9 cellular contexts compared by ENCODE assay signal in the genomic region with DNA sequence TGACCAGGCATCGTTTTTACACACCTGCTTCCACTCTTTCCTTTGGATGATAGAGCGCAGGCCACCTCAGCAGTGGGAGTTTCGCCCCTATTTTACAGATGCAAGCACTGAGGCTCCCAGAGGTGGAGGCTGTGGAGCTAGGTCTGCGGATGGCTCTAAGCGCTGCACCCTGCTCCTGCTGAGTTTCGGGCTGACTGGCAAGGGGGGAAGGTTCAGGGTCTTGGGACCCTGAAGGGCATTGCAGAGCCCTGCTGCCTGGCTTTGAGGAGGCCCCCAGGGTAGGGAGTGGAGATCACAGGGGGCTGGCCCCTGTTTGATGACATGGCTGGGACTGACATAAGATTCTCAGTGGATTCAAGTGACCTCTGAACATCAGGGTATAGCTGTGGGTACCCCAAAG.
A peak's percentile ranks its signal among the peaks of the same experiment; 100 is the strongest.
DNase-seq lines count a peak whose midpoint lies in the region; ATAC-seq and TF ChIP-seq lines count a peak whose summit lies in the region.
"Had no signal": no experiment of that assay in that cellular context is flagged by ENCODE, and none has a peak within 500 bp of the region (broad histone marks: within the 10 kb centered on the region; RNA-seq: fewer than 3 reads in every experiment).

No MANE protein-coding gene starts in this region.

- H3K4me1 ChIP-seq in SJCRH30 (peaks cover 22% of the 10 kb centered on the region), PC-9 (replicated peaks; ENCODE audit: insufficient read depth) (no peaks in the 10 kb centered on the region)
- H3K4me1 ChIP-seq: HAP-1 had no signal

- H2AFZ ChIP-seq in PC-9, result no peak overlapping the region

- BruUV-seq in PC-9 (replicated peaks; lab: Mats Ljungman, UMichigan), result no TSS peak

- no peaks in the 10 kb centered on the region for H3K9me2 ChIP-seq in PC-9 (ENCODE audit: insufficient read depth)

- H3K4me2 ChIP-seq in PC-9, result no peak overlapping the region

- H3K9me3 Mint-ChIP-seq in activated naive CD8-positive, alpha-beta T cell treated with anti-CD3 and anti-CD28 coated beads, Interleukin-2, amount 10 ng/mL, durations not matched to agents 7 days and 5 days, result peaks cover 12% of the 10 kb centered on the region
- peaks cover 13% of the 10 kb centered on the region for H3K9me3 Mint-ChIP-seq in activated naive CD8-positive, alpha-beta T cell treated with anti-CD3 and anti-CD28 coated beads, Interleukin-2, amount 50 U/mL, for 24 hours
- H3K9me3 Mint-ChIP-seq in natural killer cell treated with Interleukin-12 subunit alpha and Interleukin-12 subunit beta and Interleukin-15 and Interleukin-18, amount 100 ng/mL, for 72 hours, result peaks cover 13% of the 10 kb centered on the region
- H3K9me3 Mint-ChIP-seq in natural killer cell, result peaks cover 10 to 12% of the 10 kb centered on the region in 2 donors
- H3K9me3 Mint-ChIP-seq in T-helper 2 cell treated with Interferon-gamma antibody and Interleukin-4, amounts not matched to agents 5 μg/mL and 100 μg/mL, for 36 hours, result peaks cover 12% of the 10 kb centered on the region

- peaks cover 10% of the 10 kb centered on the region; the same call in 1 of the 2 replicates for H3K9me3 ChIP-seq in SJCRH30 (replicated peaks)
- H3K9me3 ChIP-seq in PC-9 (ENCODE audit: insufficient read depth, low read depth), result no peaks in the 10 kb centered on the region
- H3K9me3 ChIP-seq: HAP-1 had no signal

- H3K79me2 ChIP-seq in PC-9 (ENCODE audit: low read depth), result no peaks in the 10 kb centered on the region

- H3K27ac Mint-ChIP-seq in activated naive CD8-positive, alpha-beta T cell treated with anti-CD3 and anti-CD28 coated beads, Interleukin-2, amount 10 ng/mL, durations not matched to agents 7 days and 5 days, result no peak overlapping the region
- H3K27ac Mint-ChIP-seq in activated naive CD8-positive, alpha-beta T cell treated with anti-CD3 and anti-CD28 coated beads, Interleukin-2, amount 50 U/mL, for 24 hours, result no peak overlapping the region
- no peak overlapping the region for H3K27ac Mint-ChIP-seq in natural killer cell treated with Interleukin-12 subunit alpha and Interleukin-12 subunit beta and Interleukin-15 and Interleukin-18, amount 100 ng/mL, for 72 hours
- no peak overlapping the region for H3K27ac Mint-ChIP-seq in natural killer cell
- no peak overlapping the region for H3K27ac Mint-ChIP-seq in T-helper 2 cell treated with Interferon-gamma antibody and Interleukin-4, amounts not matched to agents 5 μg/mL and 100 μg/mL, for 36 hours

- POLR2A ChIA-PET in activated naive CD8-positive, alpha-beta T cell treated with anti-CD3 and anti-CD28 coated beads, Interleukin-2, amount 10 ng/mL, durations not matched to agents 7 days and 5 days (lab: Charles Lee), result no interaction called here
- POLR2A ChIA-PET in PC-9 (lab: Charles Lee; ENCODE audit: unreplicated experiment), result no interaction called here

- no peaks in the 10 kb centered on the region for H3K4me1 Mint-ChIP-seq in activated naive CD8-positive, alpha-beta T cell treated with anti-CD3 and anti-CD28 coated beads, Interleukin-2, amount 10 ng/mL, durations not matched to agents 7 days and 5 days
- H3K4me1 Mint-ChIP-seq in activated naive CD8-positive, alpha-beta T cell treated with anti-CD3 and anti-CD28 coated beads, Interleukin-2, amount 50 U/mL, for 24 hours, result no peaks in the 10 kb centered on the region
- H3K4me1 Mint-ChIP-seq in natural killer cell treated with Interleukin-12 subunit alpha and Interleukin-12 subunit beta and Interleukin-15 and Interleukin-18, amount 100 ng/mL, for 72 hours (ENCODE audit: low read depth in 2 of 2), result no peaks in the 10 kb centered on the region
- no peaks in the 10 kb centered on the region for H3K4me1 Mint-ChIP-seq in natural killer cell
- H3K4me1 Mint-ChIP-seq in T-helper 2 cell treated with Interferon-gamma antibody and Interleukin-4, amounts not matched to agents 5 μg/mL and 100 μg/mL, for 36 hours (ENCODE audit: low read depth), result no peaks in the 10 kb centered on the region

- TF ChIP-seq CTCF in natural killer cell (IDR thresholded peaks at IDR 0.05) (no peak), PC-9 (conservative IDR thresholded peaks at IDR 0.05) (no peak)

- no peak overlapping the region for H3K4me3 Mint-ChIP-seq in activated naive CD8-positive, alpha-beta T cell treated with anti-CD3 and anti-CD28 coated beads, Interleukin-2, amount 10 ng/mL, durations not matched to agents 7 days and 5 days
- H3K4me3 Mint-ChIP-seq in activated naive CD8-positive, alpha-beta T cell treated with anti-CD3 and anti-CD28 coated beads, Interleukin-2, amount 50 U/mL, for 24 hours, result no peak overlapping the region
- H3K4me3 Mint-ChIP-seq in natural killer cell treated with Interleukin-12 subunit alpha and Interleukin-12 subunit beta and Interleukin-15 and Interleukin-18, amount 100 ng/mL, for 72 hours, result no peak overlapping the region
- no peak overlapping the region for H3K4me3 Mint-ChIP-seq in natural killer cell
- no peak overlapping the region for H3K4me3 Mint-ChIP-seq in T-helper 2 cell treated with Interferon-gamma antibody and Interleukin-4, amounts not matched to agents 5 μg/mL and 100 μg/mL, for 36 hours

- H3K27ac ChIP-seq in SJCRH30, result peak overlapping the region; percentile 97
- H3K27ac ChIP-seq in PC-9, result no peak overlapping the region

- intact Hi-C loops in natural killer cell (cut with micrococcal nuclease) (no loop called here), PC-9 (cut with micrococcal nuclease; ENCODE audit: unreplicated experiment) (no loop called here)

- H4K20me1 ChIP-seq in PC-9 (ENCODE audit: insufficient read depth), result no peaks in the 10 kb centered on the region

- H3K36me3 ChIP-seq in SJCRH30 (no peaks in the 10 kb centered on the region), PC-9 (ENCODE audit: low read depth) (no peaks in the 10 kb centered on the region)
- H3K36me3 ChIP-seq: HAP-1 had no signal

- H3K27me3 ChIP-seq in SJCRH30 (no peaks in the 10 kb centered on the region), PC-9 (ENCODE audit: insufficient read depth, low read depth) (peaks cover 62% of the 10 kb centered on the region)

- no peaks in the 10 kb centered on the region for H3F3A ChIP-seq in PC-9 (ENCODE audit: insufficient read depth, low read depth)

- peak; percentile 10 for DNase-seq in activated naive CD8-positive, alpha-beta T cell treated with anti-CD3 and anti-CD28 coated beads, Interleukin-2, amount 10 ng/mL, durations not matched to agents 7 days and 5 days
- DNase-seq in activated naive CD8-positive, alpha-beta T cell treated with anti-CD3 and anti-CD28 coated beads, Interleukin-2, amount 50 U/mL, for 24 hours, result no peak
- DNase-seq in natural killer cell treated with Interleukin-12 subunit alpha and Interleukin-12 subunit beta and Interleukin-15 and Interleukin-18, amount 100 ng/mL, for 72 hours (ENCODE audit: low spot score), result peak; percentile 53
- DNase-seq in natural killer cell (no peak), SJCRH30 (no peak), PC-9 (no peak)
- no peak for DNase-seq in T-helper 2 cell treated with Interferon-gamma antibody and Interleukin-4, amounts not matched to agents 5 μg/mL and 100 μg/mL, for 36 hours (ENCODE audit: low spot score)
- DNase-seq: DMS 273 treated with DMSO at 0.1 percent for 48 hours had no signal

- H3K36me3 Mint-ChIP-seq in activated naive CD8-positive, alpha-beta T cell treated with anti-CD3 and anti-CD28 coated beads, Interleukin-2, amount 10 ng/mL, durations not matched to agents 7 days and 5 days, result no peaks in the 10 kb centered on the region
- peaks cover 2% of the 10 kb centered on the region for H3K36me3 Mint-ChIP-seq in activated naive CD8-positive, alpha-beta T cell treated with anti-CD3 and anti-CD28 coated beads, Interleukin-2, amount 50 U/mL, for 24 hours (ENCODE audit: low read depth)
- peaks cover 5% of the 10 kb centered on the region for H3K36me3 Mint-ChIP-seq in natural killer cell treated with Interleukin-12 subunit alpha and Interleukin-12 subunit beta and Interleukin-15 and Interleukin-18, amount 100 ng/mL, for 72 hours
- no peaks in the 10 kb centered on the region for H3K36me3 Mint-ChIP-seq in natural killer cell
- H3K36me3 Mint-ChIP-seq in T-helper 2 cell treated with Interferon-gamma antibody and Interleukin-4, amounts not matched to agents 5 μg/mL and 100 μg/mL, for 36 hours (ENCODE audit: low read depth), result no peaks in the 10 kb centered on the region

- H3K27me3 Mint-ChIP-seq in activated naive CD8-positive, alpha-beta T cell treated with anti-CD3 and anti-CD28 coated beads, Interleukin-2, amount 10 ng/mL, durations not matched to agents 7 days and 5 days, result peaks cover 10% of the 10 kb centered on the region
- H3K27me3 Mint-ChIP-seq in activated naive CD8-positive, alpha-beta T cell treated with anti-CD3 and anti-CD28 coated beads, Interleukin-2, amount 50 U/mL, for 24 hours, result peaks cover 20% of the 10 kb centered on the region
- no peaks in the 10 kb centered on the region for H3K27me3 Mint-ChIP-seq in natural killer cell treated with Interleukin-12 subunit alpha and Interleukin-12 subunit beta and Interleukin-15 and Interleukin-18, amount 100 ng/mL, for 72 hours
- H3K27me3 Mint-ChIP-seq in natural killer cell (ENCODE audit: low read depth in 2 of 2), result peaks cover 0 to 14% of the 10 kb centered on the region in 2 donors
- peaks cover 4% of the 10 kb centered on the region for H3K27me3 Mint-ChIP-seq in T-helper 2 cell treated with Interferon-gamma antibody and Interleukin-4, amounts not matched to agents 5 μg/mL and 100 μg/mL, for 36 hours (ENCODE audit: low read depth)

- ATAC-seq in activated naive CD8-positive, alpha-beta T cell treated with anti-CD3 and anti-CD28 coated beads, Interleukin-2, amount 10 ng/mL, durations not matched to agents 7 days and 5 days (ENCODE audit: low read depth), result no peak
- ATAC-seq in activated naive CD8-positive, alpha-beta T cell treated with anti-CD3 and anti-CD28 coated beads, Interleukin-2, amount 50 U/mL, for 24 hours, result no peak
- no peak for ATAC-seq in natural killer cell treated with Interleukin-12 subunit alpha and Interleukin-12 subunit beta and Interleukin-15 and Interleukin-18, amount 100 ng/mL, for 72 hours
- no peak for ATAC-seq in natural killer cell

- H3K4me3 ChIP-seq in SJCRH30 (no peak overlapping the region), PC-9 (no peak overlapping the region)
- H3K4me3 ChIP-seq: HAP-1 had no signal

- CTCF ChIA-PET in PC-9 (lab: Charles Lee), result no interaction called here

Comparison
In these comparisons a context has a peak if more than half of its experiments do, and no peak if none do; other contexts are left out.
1. DNase-seq: peak in activated naive CD8-positive, alpha-beta T cell treated with anti-CD3 and anti-CD28 coated beads, Interleukin-2, amount 10 ng/mL, durations not matched to agents 7 days and 5 days (single experiment) and natural killer cell treated with Interleukin-12 subunit alpha and Interleukin-12 subunit beta and Interleukin-15 and Interleukin-18, amount 100 ng/mL, for 72 hours (single experiment); none in activated naive CD8-positive, alpha-beta T cell treated with anti-CD3 and anti-CD28 coated beads, Interleukin-2, amount 50 U/mL, for 24 hours (single experiment), natural killer cell (single experiment), SJCRH30 (0 of 2), PC-9 (0 of 2) and T-helper 2 cell treated with Interferon-gamma antibody and Interleukin-4, amounts not matched to agents 5 μg/mL and 100 μg/mL, for 36 hours (single experiment).